Comparison of ENCODE assay signal across 28 cellular contexts in the genomic region with DNA sequence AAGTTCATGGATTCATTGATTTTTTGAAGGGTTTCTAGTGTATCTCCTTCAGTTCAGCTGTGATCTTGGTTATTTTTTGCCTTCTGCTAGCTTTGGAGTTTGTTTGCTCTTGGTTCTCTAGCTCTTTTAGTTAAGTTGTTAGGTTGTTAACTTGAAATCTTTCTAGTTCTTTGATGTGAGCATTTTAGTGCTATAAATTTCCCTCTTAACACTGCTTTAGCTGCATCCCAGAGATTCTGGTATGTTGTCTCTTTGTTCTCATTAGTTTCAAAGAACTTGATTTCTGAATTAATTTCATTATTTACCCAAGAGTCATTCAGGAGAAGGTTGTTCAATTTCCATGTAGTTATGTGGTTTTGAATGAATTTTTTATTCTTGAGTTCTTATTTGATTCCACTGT.
"Had no signal": no experiment of that assay in that cellular context is flagged by ENCODE, and none has a peak within 500 bp of the region (broad histone marks: within the 10 kb centered on the region; RNA-seq: fewer than 3 reads in every experiment).

No MANE protein-coding gene starts in this region.

- H3K36me3 ChIP-seq: colonic mucosa, esophagus muscularis mucosa, esophagus squamous epithelium, gastrocnemius medialis, gastroesophageal sphincter, heart left ventricle, heart right ventricle had no signal

- FAIRE-seq: colon, endometrium, endothelial cell of umbilical vein, frontal cortex had no signal

- H3K27me3 ChIP-seq: colonic mucosa, esophagus muscularis mucosa, foreskin keratinocyte, gastrocnemius medialis, gastroesophageal sphincter, heart left ventricle, heart right ventricle had no signal

- DNase-seq: colonic mucosa; cortex of kidney; dermis blood vessel endothelial cell; dorsolateral prefrontal cortex; effector CD4-positive, alpha-beta T cell; effector CD8-positive, alpha-beta T cell; effector memory CD4-positive, alpha-beta T cell; effector memory CD8-positive, alpha-beta T cell; endodermal cell; erythroblast; esophagus squamous epithelium; foreskin fibroblast; foreskin keratinocyte; foreskin melanocyte; gastrocnemius medialis; glutamatergic neuron; head of caudate nucleus; heart left ventricle; heart right ventricle had no signal

- H3K4me1 ChIP-seq: colonic mucosa, esophagus squamous epithelium, gastrocnemius medialis, gastroesophageal sphincter, heart left ventricle, heart right ventricle had no signal

- H3K4me3 ChIP-seq: colonic mucosa, coronary artery, dorsolateral prefrontal cortex, esophagus muscularis mucosa, esophagus squamous epithelium, gastrocnemius medialis, gastroesophageal sphincter, heart left ventricle, heart right ventricle had no signal

- ATAC-seq: effector memory CD8-positive, alpha-beta T cell; esophagus mucosa; foreskin keratinocyte; gastrocnemius medialis; gastroesophageal sphincter; heart left ventricle; heart right ventricle had no signal

- H3K27ac ChIP-seq: colonic mucosa, coronary artery, dorsolateral prefrontal cortex, epithelial cell of prostate, esophagus muscularis mucosa, esophagus squamous epithelium, foreskin keratinocyte, gastrocnemius medialis, gastroesophageal sphincter, heart left ventricle, heart right ventricle had no signal

- H3K9me3 ChIP-seq: colonic mucosa, gastrocnemius medialis had no signal
